ENCODE assay signal across 8 cellular contexts in the genomic region with DNA sequence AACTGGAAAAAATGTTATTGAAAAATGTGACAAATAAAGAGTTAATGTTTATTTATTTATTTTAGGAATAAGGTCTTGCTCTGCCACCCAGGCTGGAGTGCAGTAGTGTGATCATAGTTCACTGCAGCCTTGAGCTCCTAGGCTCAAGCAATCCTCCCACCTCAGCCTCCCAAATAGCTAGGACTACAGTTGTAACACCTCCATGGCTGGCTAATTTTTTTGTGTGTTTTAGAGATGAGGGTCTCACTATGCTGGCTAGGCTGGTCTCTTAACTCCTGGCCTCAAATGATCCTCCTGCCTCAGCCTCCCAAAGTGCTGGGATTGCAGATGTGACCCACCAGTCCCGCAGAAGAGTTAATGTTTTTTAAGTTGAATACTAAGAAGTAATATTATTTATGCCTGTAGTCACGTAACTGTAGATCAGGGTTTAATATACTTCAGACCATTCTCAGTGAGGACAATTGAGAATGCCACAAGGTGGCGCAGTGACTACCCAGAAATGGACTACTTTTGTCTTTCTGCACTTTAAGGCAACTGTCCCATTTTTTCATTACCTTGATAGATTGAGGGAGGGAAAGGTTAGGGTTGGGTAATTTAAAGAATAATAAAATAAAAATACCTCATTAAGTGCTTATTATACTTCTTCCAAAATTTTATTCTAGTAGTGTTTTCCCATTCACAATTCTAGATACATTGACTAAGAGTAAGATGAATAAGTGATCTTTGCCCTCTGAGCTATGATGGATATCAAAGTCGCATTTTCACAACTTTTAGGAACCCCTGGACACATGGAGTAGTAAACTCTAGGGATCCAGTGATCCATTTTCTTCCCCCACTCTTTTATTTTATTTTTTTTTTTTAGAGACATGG. TPM values are rescaled to one million over a fixed set of nuclear protein-coding genes. Genes with fewer than 3 reads are reported as not detected.
A peak's percentile ranks its signal among the peaks of the same experiment; 100 is the strongest.
DNase-seq lines count a peak whose midpoint lies in the region; TF ChIP-seq lines count a peak whose summit lies in the region.

No MANE protein-coding gene starts in this region.

- dilution Hi-C loops in mammary epithelial cell (cut with HindIII; ENCODE audit: low sequenced_read_pairs): no loop called here

- BruUV-seq in mammary epithelial cell (replicated peaks; lab: Mats Ljungman, UMichigan): no TSS peak

- H3K27me3 ChIP-seq in mammary epithelial cell (ENCODE audit: insufficient read depth, low read length): no peaks in the 10 kb centered on the region

- no peaks in the 10 kb centered on the region for H4K20me1 ChIP-seq in mammary epithelial cell (ENCODE audit: insufficient read depth, low read length)

- H3K4me3 ChIP-seq in mammary epithelial cell (replicated peaks in 1 of 3; ENCODE audit: insufficient read depth in 1 of 3, low read depth in 2 of 3, low read length in 3 of 3): no peak overlapping the region

- H3K9ac ChIP-seq in mammary epithelial cell (ENCODE audit: insufficient read depth, low read length): no peak overlapping the region

- DNase-seq in NCI-H2171 treated with DMSO at 0.1 percent for 48 hours (lab: John Stamatoyannopoulos, UW) (peak; percentile 55), NCI-H2171 (lab: John Stamatoyannopoulos, UW) (no peak), NCI-H2081 (lab: John Stamatoyannopoulos, UW) (peak; percentile 75 to 81), UCSD-AML1 (lab: John Stamatoyannopoulos, UW; ENCODE audit: unreplicated experiment) (peak; percentile 36), mammary epithelial cell (peak; percentile 45), kidney tubule cell (ENCODE audit: low spot score) (peak; percentile 64), GM19238 (ENCODE audit: insufficient read length, low spot score) (no peak)
- DNase-seq in stimulated activated CD4-positive, alpha-beta T cell treated with anti-CD3 and anti-CD28 coated beads, Interleukin-4, amount 100 ng/mL, for 48 hours (ENCODE audit: low read depth in 2 of 2): peak; percentile 32 to 44

- WGBS in mammary epithelial cell (ENCODE audit: low coverage, missing lambda C conversion rate): 25% methylated on average over 4 of the region's 4 CpGs

- no peaks in the 10 kb centered on the region for H3K4me1 ChIP-seq in mammary epithelial cell (ENCODE audit: insufficient read depth, low read length)

- H3K79me2 ChIP-seq in mammary epithelial cell (ENCODE audit: insufficient read depth, low read length): no peaks in the 10 kb centered on the region

- intact Hi-C loops in mammary epithelial cell (cut with micrococcal nuclease): loop anchor here (1.0 to 5.0 kb wide), 5 partner anchors 58 to 657 kb away; no protein-coding TSS in a partner anchor

- CTCF ChIA-PET in mammary epithelial cell (lab: Charles Lee; ENCODE audit: low non-redundant PET): no interaction called here

- H3K4me2 ChIP-seq in mammary epithelial cell (ENCODE audit: insufficient read depth, low read depth, low read length): no peak overlapping the region

- no peaks in the 10 kb centered on the region for H3K9me3 ChIP-seq in mammary epithelial cell (replicated peaks; ENCODE audit: insufficient read depth, low read length)

- in situ Hi-C loops in mammary epithelial cell (cut with MboI; ENCODE audit: low sequenced_read_pairs in 2 of 2): loop anchor here in 1 of 2 donors (10.0 kb wide), 2 partner anchors 506 to 656 kb away; no protein-coding TSS in a partner anchor

- no peak overlapping the region for H3K27ac ChIP-seq in mammary epithelial cell (ENCODE audit: insufficient read depth, low read depth, low read length)

- TF ChIP-seq CTCF in mammary epithelial cell (conservative IDR thresholded peaks at IDR 0.05 in 1 of 2, IDR thresholded peaks at IDR 0.05 in 1 of 2; ENCODE audit: extremely low read depth in 1 of 2, insufficient read depth in 1 of 2, low read depth in 1 of 2, low read length in 2 of 2): peak; percentile 64 to 78

- H2AFZ ChIP-seq in mammary epithelial cell (ENCODE audit: low read depth, low read length): no peak overlapping the region

- no peaks in the 10 kb centered on the region for H3K36me3 ChIP-seq in mammary epithelial cell (ENCODE audit: insufficient read depth, low read length)

RNA-seq across cellular contexts. Expression of gene MUC13, which starts 6.0 kb away (rescaled TPM):
- total RNA-seq in mammary epithelial cell: not detected
- polyA plus RNA-seq in mammary epithelial cell: not detected
- not detected for polyA minus RNA-seq in mammary epithelial cell

RNA-seq across cellular contexts. Expression of gene ITGB5, which starts 41.4 kb away (rescaled TPM):
- total RNA-seq in mammary epithelial cell: 100 to 1,000 TPM; 110 to 172 TPM
- 206 TPM for polyA plus RNA-seq in mammary epithelial cell
- polyA minus RNA-seq in mammary epithelial cell: 641 TPM

Comparison
In these comparisons a context has a peak if more than half of its experiments do, and no peak if none do; other contexts are left out.
1. DNase-seq: peak in NCI-H2171 treated with DMSO at 0.1 percent for 48 hours (single experiment), NCI-H2081 (2 of 2), UCSD-AML1 (single experiment), mammary epithelial cell (single experiment), kidney tubule cell (single experiment) and stimulated activated CD4-positive, alpha-beta T cell treated with anti-CD3 and anti-CD28 coated beads, Interleukin-4, amount 100 ng/mL, for 48 hours (2 of 2); none in NCI-H2171 (single experiment) and GM19238 (single experiment).